Comparison of ENCODE assay signal across 1 cellular context in the genomic region with DNA sequence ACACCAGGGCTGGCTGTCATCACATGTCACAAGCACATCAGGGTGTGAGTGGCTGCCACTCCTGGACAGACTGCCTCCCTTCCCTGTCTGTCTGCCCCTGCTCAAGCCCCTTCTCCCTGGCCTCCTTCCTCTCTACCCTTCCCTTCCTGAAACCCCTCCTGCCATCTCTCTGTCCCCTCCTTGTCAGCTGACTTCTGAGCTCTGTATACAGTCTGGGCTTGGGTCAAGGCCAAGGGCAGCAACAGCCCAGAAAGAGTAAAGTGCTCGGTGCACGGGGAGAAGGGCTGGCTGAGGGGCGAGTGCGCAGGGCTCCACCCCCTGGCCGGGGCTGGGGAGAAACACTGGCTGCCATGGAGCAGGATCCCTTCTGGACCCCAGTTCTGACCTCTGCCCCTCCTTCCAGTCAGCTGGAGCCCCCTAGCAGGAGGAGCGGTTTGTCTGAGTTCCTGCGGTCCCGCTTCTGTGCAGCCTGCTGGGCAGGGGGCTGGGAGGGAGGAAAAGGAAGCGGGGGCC.
TF ChIP-seq lines count a peak whose summit lies in the region.

No MANE protein-coding gene starts in this region.

TF ChIP-seq in GM23338, 12 proteins besides CTCF, POLR2A, EP300 and RAD21:
- TF ChIP-seq CREB1 (CRISPR knock-in tag; IDR thresholded peaks at IDR 0.05; ENCODE audit: low read depth) = no peak
- no peak for TF ChIP-seq EZH2 (IDR thresholded peaks at IDR 0.05; ENCODE audit: low read depth, unreplicated experiment)
- no peak for TF ChIP-seq JUNB (IDR thresholded peaks at IDR 0.05; ENCODE audit: unreplicated experiment)
- TF ChIP-seq POLR2AphosphoS5 (IDR thresholded peaks at IDR 0.05; ENCODE audit: low read depth) = no peak
- no peak for TF ChIP-seq STAT1 (IDR thresholded peaks at IDR 0.05; ENCODE audit: unreplicated experiment)
- no peak for TF ChIP-seq REST (IDR thresholded peaks at IDR 0.05; ENCODE audit: unreplicated experiment)
- no peak for TF ChIP-seq ZNF331 (CRISPR knock-in tag; IDR thresholded peaks at IDR 0.05; ENCODE audit: low read depth)
- no peak for TF ChIP-seq ZNF114 (CRISPR knock-in tag; IDR thresholded peaks at IDR 0.05)
- TF ChIP-seq NANOG (IDR thresholded peaks at IDR 0.05; ENCODE audit: borderline replicate concordance) = no peak
- no peak for TF ChIP-seq EZH2phosphoT487 (IDR thresholded peaks at IDR 0.05; ENCODE audit: unreplicated experiment)
- TF ChIP-seq, protein P1, sequence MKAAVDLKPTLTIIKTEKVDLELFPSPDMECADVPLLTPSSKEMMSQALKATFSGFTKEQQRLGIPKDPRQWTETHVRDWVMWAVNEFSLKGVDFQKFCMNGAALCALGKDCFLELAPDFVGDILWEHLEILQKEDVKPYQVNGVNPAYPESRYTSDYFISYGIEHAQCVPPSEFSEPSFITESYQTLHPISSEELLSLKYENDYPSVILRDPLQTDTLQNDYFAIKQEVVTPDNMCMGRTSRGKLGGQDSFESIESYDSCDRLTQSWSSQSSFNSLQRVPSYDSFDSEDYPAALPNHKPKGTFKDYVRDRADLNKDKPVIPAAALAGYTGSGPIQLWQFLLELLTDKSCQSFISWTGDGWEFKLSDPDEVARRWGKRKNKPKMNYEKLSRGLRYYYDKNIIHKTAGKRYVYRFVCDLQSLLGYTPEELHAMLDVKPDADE (IDR thresholded peaks at IDR 0.05) = no peak
- TF ChIP-seq, protein P2, sequence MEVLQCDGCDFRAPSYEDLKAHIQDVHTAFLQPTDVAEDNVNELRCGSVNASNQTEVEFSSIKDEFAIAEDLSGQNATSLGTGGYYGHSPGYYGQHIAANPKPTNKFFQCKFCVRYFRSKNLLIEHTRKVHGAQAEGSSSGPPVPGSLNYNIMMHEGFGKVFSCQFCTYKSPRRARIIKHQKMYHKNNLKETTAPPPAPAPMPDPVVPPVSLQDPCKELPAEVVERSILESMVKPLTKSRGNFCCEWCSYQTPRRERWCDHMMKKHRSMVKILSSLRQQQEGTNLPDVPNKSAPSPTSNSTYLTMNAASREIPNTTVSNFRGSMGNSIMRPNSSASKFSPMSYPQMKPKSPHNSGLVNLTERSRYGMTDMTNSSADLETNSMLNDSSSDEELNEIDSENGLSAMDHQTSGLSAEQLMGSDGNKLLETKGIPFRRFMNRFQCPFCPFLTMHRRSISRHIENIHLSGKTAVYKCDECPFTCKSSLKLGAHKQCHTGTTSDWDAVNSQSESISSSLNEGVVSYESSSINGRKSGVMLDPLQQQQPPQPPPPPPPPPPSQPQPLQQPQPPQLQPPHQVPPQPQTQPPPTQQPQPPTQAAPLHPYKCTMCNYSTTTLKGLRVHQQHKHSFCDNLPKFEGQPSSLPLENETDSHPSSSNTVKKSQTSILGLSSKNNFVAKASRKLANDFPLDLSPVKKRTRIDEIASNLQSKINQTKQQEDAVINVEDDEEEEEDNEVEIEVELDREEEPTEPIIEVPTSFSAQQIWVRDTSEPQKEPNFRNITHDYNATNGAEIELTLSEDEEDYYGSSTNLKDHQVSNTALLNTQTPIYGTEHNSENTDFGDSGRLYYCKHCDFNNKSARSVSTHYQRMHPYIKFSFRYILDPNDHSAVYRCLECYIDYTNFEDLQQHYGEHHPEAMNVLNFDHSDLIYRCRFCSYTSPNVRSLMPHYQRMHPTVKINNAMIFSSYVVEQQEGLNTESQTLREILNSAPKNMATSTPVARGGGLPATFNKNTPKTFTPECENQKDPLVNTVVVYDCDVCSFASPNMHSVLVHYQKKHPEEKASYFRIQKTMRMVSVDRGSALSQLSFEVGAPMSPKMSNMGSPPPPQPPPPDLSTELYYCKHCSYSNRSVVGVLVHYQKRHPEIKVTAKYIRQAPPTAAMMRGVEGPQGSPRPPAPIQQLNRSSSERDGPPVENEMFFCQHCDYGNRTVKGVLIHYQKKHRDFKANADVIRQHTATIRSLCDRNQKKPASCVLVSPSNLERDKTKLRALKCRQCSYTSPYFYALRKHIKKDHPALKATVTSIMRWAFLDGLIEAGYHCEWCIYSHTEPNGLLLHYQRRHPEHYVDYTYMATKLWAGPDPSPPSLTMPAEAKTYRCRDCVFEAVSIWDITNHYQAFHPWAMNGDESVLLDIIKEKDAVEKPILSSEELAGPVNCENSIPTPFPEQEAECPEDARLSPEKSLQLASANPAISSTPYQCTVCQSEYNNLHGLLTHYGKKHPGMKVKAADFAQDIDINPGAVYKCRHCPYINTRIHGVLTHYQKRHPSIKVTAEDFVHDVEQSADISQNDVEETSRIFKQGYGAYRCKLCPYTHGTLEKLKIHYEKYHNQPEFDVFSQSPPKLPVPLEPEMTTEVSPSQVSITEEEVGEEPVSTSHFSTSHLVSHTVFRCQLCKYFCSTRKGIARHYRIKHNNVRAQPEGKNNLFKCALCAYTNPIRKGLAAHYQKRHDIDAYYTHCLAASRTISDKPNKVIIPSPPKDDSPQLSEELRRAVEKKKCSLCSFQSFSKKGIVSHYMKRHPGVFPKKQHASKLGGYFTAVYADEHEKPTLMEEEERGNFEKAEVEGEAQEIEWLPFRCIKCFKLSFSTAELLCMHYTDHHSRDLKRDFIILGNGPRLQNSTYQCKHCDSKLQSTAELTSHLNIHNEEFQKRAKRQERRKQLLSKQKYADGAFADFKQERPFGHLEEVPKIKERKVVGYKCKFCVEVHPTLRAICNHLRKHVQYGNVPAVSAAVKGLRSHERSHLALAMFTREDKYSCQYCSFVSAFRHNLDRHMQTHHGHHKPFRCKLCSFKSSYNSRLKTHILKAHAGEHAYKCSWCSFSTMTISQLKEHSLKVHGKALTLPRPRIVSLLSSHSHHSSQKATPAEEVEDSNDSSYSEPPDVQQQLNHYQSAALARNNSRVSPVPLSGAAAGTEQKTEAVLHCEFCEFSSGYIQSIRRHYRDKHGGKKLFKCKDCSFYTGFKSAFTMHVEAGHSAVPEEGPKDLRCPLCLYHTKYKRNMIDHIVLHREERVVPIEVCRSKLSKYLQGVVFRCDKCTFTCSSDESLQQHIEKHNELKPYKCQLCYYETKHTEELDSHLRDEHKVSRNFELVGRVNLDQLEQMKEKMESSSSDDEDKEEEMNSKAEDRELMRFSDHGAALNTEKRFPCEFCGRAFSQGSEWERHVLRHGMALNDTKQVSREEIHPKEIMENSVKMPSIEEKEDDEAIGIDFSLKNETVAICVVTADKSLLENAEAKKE (CRISPR knock-in tag; IDR thresholded peaks at IDR 0.05) = no peak
